Comparison of ENCODE assay signal across 27 cellular contexts in the genomic region with DNA sequence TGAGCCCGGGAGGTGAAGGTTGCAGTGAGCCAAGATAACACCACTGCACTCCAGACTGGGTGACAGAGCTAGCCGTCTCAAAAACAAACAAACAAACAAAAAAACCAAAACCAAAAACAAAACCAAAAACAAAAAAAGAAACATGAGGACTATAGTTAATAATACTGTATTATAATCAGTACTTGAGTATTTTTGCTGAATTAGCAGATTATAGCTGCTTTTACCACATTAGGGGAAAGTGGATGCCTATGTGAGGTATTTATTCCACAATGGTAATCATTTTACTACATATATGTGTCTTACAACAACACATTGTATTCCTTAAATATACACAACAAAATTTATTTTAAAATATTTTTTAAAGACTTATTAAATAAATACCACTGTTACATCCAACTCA.
"Had no signal": no experiment of that assay in that cellular context is flagged by ENCODE, and none has a peak within 500 bp of the region (broad histone marks: within the 10 kb centered on the region; RNA-seq: fewer than 3 reads in every experiment).

No MANE protein-coding gene starts in this region.

- H3K27me3 ChIP-seq: dorsolateral prefrontal cortex, esophagus squamous epithelium, gastrocnemius medialis, left lung had no signal

- H3K27ac ChIP-seq: coronary artery, dorsolateral prefrontal cortex, epithelial cell of prostate, esophagus squamous epithelium, gastrocnemius medialis, heart right ventricle, left lung, lower lobe of right lung had no signal

- H3K4me3 Mint-ChIP-seq: mesothelial cell of epicardium; naive B cell; naive thymus-derived CD8-positive, alpha-beta T cell had no signal

- H3K4me1 ChIP-seq: gastrocnemius medialis, heart right ventricle, left lung, lower lobe of right lung had no signal

- H3K27ac Mint-ChIP-seq: mesothelial cell of epicardium; naive B cell; naive thymus-derived CD8-positive, alpha-beta T cell had no signal

- H3K27me3 Mint-ChIP-seq: naive thymus-derived CD8-positive, alpha-beta T cell had no signal

- H3K9me3 ChIP-seq: esophagus squamous epithelium, gastrocnemius medialis, heart right ventricle, left lung, lower lobe of right lung, mucosa of descending colon had no signal

- ATAC-seq: esophagus mucosa; gastrocnemius medialis; heart right ventricle; left cardiac atrium; left lung; left ventricle myocardium superior; lower lobe of right lung; mucosa of descending colon; naive thymus-derived CD8-positive, alpha-beta T cell had no signal

- FAIRE-seq: islet of Langerhans, keratinocyte had no signal

- H3K4me1 Mint-ChIP-seq: mesothelial cell of epicardium; naive B cell; naive thymus-derived CD8-positive, alpha-beta T cell had no signal

- H3K9me3 Mint-ChIP-seq: naive B cell; naive thymus-derived CD8-positive, alpha-beta T cell had no signal

- DNase-seq: dermis blood vessel endothelial cell; dorsolateral prefrontal cortex; effector CD4-positive, alpha-beta T cell; effector memory CD4-positive, alpha-beta T cell; erythroblast; esophagus squamous epithelium; foreskin fibroblast; foreskin melanocyte; gastrocnemius medialis; glutamatergic neuron; head of caudate nucleus; heart right ventricle; hippocampal formation; left cardiac atrium; left lung; left ventricle myocardium superior; lower lobe of right lung; mesenchymal stem cell; mucosa of descending colon; naive B cell; naive thymus-derived CD8-positive, alpha-beta T cell had no signal

- H3K36me3 ChIP-seq: esophagus squamous epithelium, gastrocnemius medialis, heart right ventricle, left lung, lower lobe of right lung had no signal

- H3K36me3 Mint-ChIP-seq: mesothelial cell of epicardium, naive B cell had no signal

- H3K4me3 ChIP-seq: coronary artery, dorsolateral prefrontal cortex, esophagus squamous epithelium, gastrocnemius medialis, heart right ventricle, left lung, lower lobe of right lung, mucosa of descending colon had no signal
